In the genomic region with DNA sequence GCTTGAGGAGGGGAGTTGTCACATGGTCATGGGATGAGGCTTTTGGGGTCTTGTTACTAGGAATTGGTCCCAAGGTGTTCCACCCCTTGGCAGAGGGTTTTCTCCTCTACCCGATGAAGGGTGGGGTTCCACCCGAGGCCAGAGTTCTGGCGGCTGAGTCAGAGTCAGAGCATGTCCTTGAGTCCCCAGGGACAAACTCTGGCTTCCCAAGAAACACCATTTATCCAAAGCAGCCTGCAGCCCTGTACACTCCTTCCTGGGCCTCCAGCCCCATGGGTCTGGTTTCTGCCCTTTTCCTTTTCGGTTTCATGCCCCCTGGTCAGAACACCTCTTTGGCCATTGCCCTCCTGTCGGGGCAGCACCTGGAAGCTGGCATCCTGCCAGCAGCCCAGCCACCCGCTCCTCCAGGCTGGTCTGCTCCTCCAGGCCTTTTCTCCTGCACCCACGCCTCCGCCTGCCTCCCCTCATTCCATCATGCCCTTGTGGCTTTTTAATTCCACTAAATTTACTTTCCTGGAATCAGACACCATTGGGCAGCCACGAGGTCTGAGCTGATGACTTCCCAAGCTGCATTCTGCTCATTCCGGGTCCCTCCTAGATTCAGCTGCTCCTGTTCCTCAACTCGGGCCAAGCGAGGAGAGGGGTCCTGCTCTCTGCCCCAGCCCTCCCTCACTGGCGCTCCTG, we compare ENCODE assay signal across 15 cellular contexts.
A peak's percentile ranks its signal among the peaks of the same experiment; 100 is the strongest.
DNase-seq lines count a peak whose midpoint lies in the region; ATAC-seq and TF ChIP-seq lines count a peak whose summit lies in the region.
"Had no signal": no experiment of that assay in that cellular context is flagged by ENCODE, and none has a peak within 500 bp of the region (broad histone marks: within the 10 kb centered on the region; RNA-seq: fewer than 3 reads in every experiment).

No MANE protein-coding gene starts in this region.

- peak overlapping the region; percentile 95 for H2AK5ac ChIP-seq in IMR-90 (ENCODE audit: low read depth, low read length)
- no peak overlapping the region for H2AK5ac ChIP-seq in trophoblast cell (ENCODE audit: low read length)

- H4K20me1 ChIP-seq in IMR-90 (ENCODE audit: insufficient read depth, low read length): no peaks in the 10 kb centered on the region

- intact Hi-C loops in IMR-90 (cut with micrococcal nuclease): no loop called here

- H2AFZ ChIP-seq in IMR-90 (replicated peaks; ENCODE audit: low read length, poor library complexity) (peak overlapping the region; percentile 39), trophoblast cell (ENCODE audit: insufficient read depth, low read length, poor library complexity) (no peak overlapping the region)

- H3K36me3 Mint-ChIP-seq in activated CD4-positive, alpha-beta T cell treated with anti-CD3 and anti-CD28 coated beads, Interleukin-2, amount 10 ng/mL, durations not matched to agents 7 days and 5 days (ENCODE audit: low read depth): no peaks in the 10 kb centered on the region

- H3K23ac ChIP-seq in IMR-90 (ENCODE audit: low read depth, low read length) (no peak overlapping the region), trophoblast cell (ENCODE audit: low read length) (no peak overlapping the region)

- H3K14ac ChIP-seq in IMR-90 (replicated peaks; ENCODE audit: low read depth, low read length): peak overlapping the region; percentile 95
- H3K14ac ChIP-seq in trophoblast cell (ENCODE audit: low read length): no peak overlapping the region

- no peak overlapping the region for H4K12ac ChIP-seq in trophoblast cell (ENCODE audit: low read depth, low read length)

- no peak for ATAC-seq in IMR-90 (ENCODE audit: low read depth)
- ATAC-seq: activated CD8-positive, alpha-beta T cell treated with anti-CD3 and anti-CD28 coated beads, Interleukin-2, amount 10 ng/mL, durations not matched to agents 7 days and 5 days; activated naive CD8-positive, alpha-beta T cell treated with anti-CD3 and anti-CD28 coated beads, Interleukin-2, amount 50 U/mL, for 24 hours; GM12878 had no signal

- no peak overlapping the region for H3K4me3 Mint-ChIP-seq in activated CD4-positive, alpha-beta T cell treated with anti-CD3 and anti-CD28 coated beads, Interleukin-2, amount 10 ng/mL, durations not matched to agents 7 days and 5 days
- H3K4me3 Mint-ChIP-seq: activated CD8-positive, alpha-beta T cell treated with anti-CD3 and anti-CD28 coated beads, Interleukin-2, amount 10 ng/mL, durations not matched to agents 7 days and 5 days; activated naive CD8-positive, alpha-beta T cell treated with anti-CD3 and anti-CD28 coated beads, Interleukin-2, amount 50 U/mL, for 24 hours; T-helper 1 cell treated with Interleukin-12 subunit alpha and Interleukin-12 subunit beta and Interleukin-4 antibody, amounts not matched to agents 30 μg/mL and 1 μg/mL, for 36 hours had no signal

- H3K79me1 ChIP-seq in IMR-90 (ENCODE audit: low read depth in 1 of 2, low read length in 2 of 2) (0 out of 4 replicates have a peak, but pooled peaks cover 0 to 11% of the 10 kb centered on the region in 2 experiments), trophoblast cell (ENCODE audit: low read length) (peaks cover 3% of the 10 kb centered on the region)

- TF ChIP-seq POLR2A in IMR-90 (IDR thresholded peaks at IDR 0.05; ENCODE audit: low read depth, low read length): no peak

- no peaks in the 10 kb centered on the region for H3K36me3 ChIP-seq in BE2C
- no peaks in the 10 kb centered on the region for H3K36me3 ChIP-seq in IMR-90 (ENCODE audit: control insufficient read depth, insufficient read depth, low read length)
- H3K36me3 ChIP-seq in trophoblast cell (ENCODE audit: control insufficient read depth in 1 of 2, insufficient read depth in 2 of 2, low read length in 2 of 2): no peaks in the 10 kb centered on the region

- H3K9me3 Mint-ChIP-seq in activated CD4-positive, alpha-beta T cell treated with anti-CD3 and anti-CD28 coated beads, Interleukin-2, amount 10 ng/mL, durations not matched to agents 7 days and 5 days: no peaks in the 10 kb centered on the region
- H3K9me3 Mint-ChIP-seq: activated naive CD8-positive, alpha-beta T cell treated with anti-CD3 and anti-CD28 coated beads, Interleukin-2, amount 50 U/mL, for 24 hours; T-helper 1 cell treated with Interleukin-12 subunit alpha and Interleukin-12 subunit beta and Interleukin-4 antibody, amounts not matched to agents 30 μg/mL and 1 μg/mL, for 36 hours had no signal

- H2BK5ac ChIP-seq in IMR-90 (ENCODE audit: low read depth, low read length, poor library complexity, severe bottlenecking) (peak overlapping the region; percentile 94), trophoblast cell (ENCODE audit: low read depth, low read length, poor library complexity) (no peak overlapping the region)

- H3K27ac ChIP-seq in IMR-90 (ENCODE audit: insufficient read depth, low read length) (peak overlapping the region; percentile 65), trophoblast cell (ENCODE audit: low read depth, low read length) (no peak overlapping the region)
- H3K27ac ChIP-seq: epithelial cell of prostate had no signal

- H3K9me1 ChIP-seq in IMR-90 (ENCODE audit: insufficient read depth, low read length): peaks cover 31% of the 10 kb centered on the region

- dilution Hi-C loops in IMR-90 (cut with HindIII; ENCODE audit: low sequenced_read_pairs, unreplicated experiment): no loop called here

- 81% methylated on average over 8 of the region's 13 CpGs; no CpG with 5 or more reads in 1 of the 2 experiments for WGBS in IMR-90 (ENCODE audit: extremely low coverage in 2 of 2, insufficient read length in 1 of 2), 2 experiments
- no CpG with 5 or more reads among the region's 13 CpGs for WGBS in trophoblast cell (ENCODE audit: extremely low coverage, insufficient coverage, insufficient read length)

- H2BK15ac ChIP-seq in IMR-90 (ENCODE audit: low read depth, low read length): peak overlapping the region; percentile 94; the same call in 2 of the 3 replicates

- TF ChIP-seq CTCF in BE2C (IDR thresholded peaks at IDR 0.05; ENCODE audit: low read depth, low read length): no peak
- no peak for TF ChIP-seq CTCF in IMR-90 (conservative IDR thresholded peaks at IDR 0.05; ENCODE audit: low read depth, low read length)
- TF ChIP-seq CTCF in cardiac fibroblast (IDR thresholded peaks at IDR 0.05; ENCODE audit: low read depth, low read length): no peak

- in situ Hi-C loops in IMR-90 (cut with MboI; ENCODE audit: low sequenced_read_pairs): no loop called here

- H3K9ac ChIP-seq in IMR-90 (ENCODE audit: low read depth, low read length) (peak overlapping the region; percentile 4; the same call in 1 of the 2 replicates), trophoblast cell (ENCODE audit: low read length) (no peak overlapping the region)

- H3K4me1 ChIP-seq in BE2C: peaks cover 27% of the 10 kb centered on the region
- peaks cover 28% of the 10 kb centered on the region for H3K4me1 ChIP-seq in IMR-90 (ENCODE audit: control insufficient read depth, insufficient read depth, low read length)
- peaks cover 8 to 15% of the 10 kb centered on the region in 2 experiments for H3K4me1 ChIP-seq in trophoblast cell (ENCODE audit: control insufficient read depth in 1 of 2, insufficient read depth in 2 of 2, low read length in 2 of 2)

- H4K91ac ChIP-seq in IMR-90 (ENCODE audit: insufficient read depth, low read depth, low read length) (peak overlapping the region; percentile 98), trophoblast cell (ENCODE audit: low read depth, low read length) (no peak overlapping the region)

- H3K79me2 ChIP-seq in trophoblast cell (ENCODE audit: control insufficient read depth, insufficient read depth, low read length, poor library complexity): no peaks in the 10 kb centered on the region

- H4K5ac ChIP-seq in IMR-90 (ENCODE audit: low read depth, low read length): peak overlapping the region; percentile 66; the same call in 1 of the 2 replicates

- no peak overlapping the region for H3K27ac Mint-ChIP-seq in activated CD4-positive, alpha-beta T cell treated with anti-CD3 and anti-CD28 coated beads, Interleukin-2, amount 10 ng/mL, durations not matched to agents 7 days and 5 days
- H3K27ac Mint-ChIP-seq: activated CD8-positive, alpha-beta T cell treated with anti-CD3 and anti-CD28 coated beads, Interleukin-2, amount 10 ng/mL, durations not matched to agents 7 days and 5 days; activated naive CD8-positive, alpha-beta T cell treated with anti-CD3 and anti-CD28 coated beads, Interleukin-2, amount 50 U/mL, for 24 hours; T-helper 1 cell treated with Interleukin-12 subunit alpha and Interleukin-12 subunit beta and Interleukin-4 antibody, amounts not matched to agents 30 μg/mL and 1 μg/mL, for 36 hours had no signal

- no peak overlapping the region for H3K56ac ChIP-seq in IMR-90 (ENCODE audit: extremely low read depth, insufficient read depth, low read length)

- H3K4me3 ChIP-seq in BE2C (ENCODE audit: low read depth, low read length) (no peak overlapping the region), IMR-90 (ENCODE audit: insufficient read depth, low read depth, low read length) (no peak overlapping the region), cardiac fibroblast (replicated peaks in 1 of 2; ENCODE audit: low read depth in 2 of 2, low read length in 2 of 2) (no peak overlapping the region), trophoblast cell (ENCODE audit: low read depth, low read length) (no peak overlapping the region)
- H3K4me3 ChIP-seq: GM12878 had no signal

- H3K18ac ChIP-seq in IMR-90 (ENCODE audit: low read depth, low read length) (peak overlapping the region; percentile 51), trophoblast cell (ENCODE audit: low read length) (no peak overlapping the region)

- DNase-seq in BE2C (peak; percentile 51), IMR-90 (no peak), cardiac fibroblast (ENCODE audit: low read depth in 2 of 2) (peak; percentile 29 to 81), trophoblast cell (no peak), NOMO-1 treated with DMSO at 0.1 percent for 48 hours (lab: John Stamatoyannopoulos, UW; ENCODE audit: unreplicated experiment) (no peak), cerebellar cortex (ENCODE audit: low spot score) (no peak)
- DNase-seq in activated CD4-positive, alpha-beta T cell treated with anti-CD3 and anti-CD28 coated beads, Interleukin-2, amount 10 ng/mL, durations not matched to agents 7 days and 5 days: no peak
- DNase-seq in activated CD4-positive, alpha-beta T cell treated with anti-CD3 and anti-CD28 coated beads for 1 hour: no peak
- DNase-seq: activated CD8-positive, alpha-beta T cell treated with anti-CD3 and anti-CD28 coated beads, Interleukin-2, amount 10 ng/mL, durations not matched to agents 7 days and 5 days; activated naive CD8-positive, alpha-beta T cell treated with anti-CD3 and anti-CD28 coated beads, Interleukin-2, amount 50 U/mL, for 24 hours; MM.1S; stimulated activated CD4-positive, alpha-beta T cell treated with anti-CD3 and anti-CD28 coated beads, Interleukin-4, amount 100 ng/mL, for 4 hours had no signal

- no peaks in the 10 kb centered on the region for H3K27me3 Mint-ChIP-seq in activated CD4-positive, alpha-beta T cell treated with anti-CD3 and anti-CD28 coated beads, Interleukin-2, amount 10 ng/mL, durations not matched to agents 7 days and 5 days
- H3K27me3 Mint-ChIP-seq: activated naive CD8-positive, alpha-beta T cell treated with anti-CD3 and anti-CD28 coated beads, Interleukin-2, amount 50 U/mL, for 24 hours had no signal

- H2BK120ac ChIP-seq in IMR-90 (ENCODE audit: low read depth, low read length): peak overlapping the region; percentile 94
- H2BK120ac ChIP-seq in trophoblast cell (ENCODE audit: insufficient read depth, low read length, poor library complexity): no peak overlapping the region

- H2BK20ac ChIP-seq in IMR-90 (ENCODE audit: low read depth, low read length): peak overlapping the region; percentile 95

- H2AK9ac ChIP-seq in IMR-90 (replicated peaks; ENCODE audit: low read depth, low read length, poor library complexity): peak overlapping the region; percentile 73

- peak overlapping the region; percentile 6 for H2BK12ac ChIP-seq in trophoblast cell (ENCODE audit: low read length)

- H3K4me2 ChIP-seq in IMR-90 (ENCODE audit: low read depth, low read length): no peak overlapping the region
- no peak overlapping the region for H3K4me2 ChIP-seq in trophoblast cell (ENCODE audit: low read length)

- H3K9me3 ChIP-seq in BE2C (no peaks in the 10 kb centered on the region), IMR-90 (ENCODE audit: control insufficient read depth, insufficient read depth, low read length) (no peaks in the 10 kb centered on the region), trophoblast cell (ENCODE audit: insufficient read depth, low read depth, low read length) (no peaks in the 10 kb centered on the region)

- TF ChIP-seq RAD21 in IMR-90 (IDR thresholded peaks at IDR 0.05; ENCODE audit: low read length): no peak

- POLR2A ChIA-PET in IMR-90 (lab: Charles Lee; ENCODE audit: unreplicated experiment): no interaction called here
- POLR2A ChIA-PET in activated CD4-positive, alpha-beta T cell treated with anti-CD3 and anti-CD28 coated beads, Interleukin-2, amount 10 ng/mL, durations not matched to agents 7 days and 5 days (lab: Charles Lee): no interaction called here

- CTCF ChIA-PET in IMR-90 (lab: Yijun Ruan, JAX): no interaction called here
- CTCF ChIA-PET in activated CD4-positive, alpha-beta T cell treated with anti-CD3 and anti-CD28 coated beads, Interleukin-2, amount 10 ng/mL, durations not matched to agents 7 days and 5 days (lab: Charles Lee): no interaction called here

- no peaks in the 10 kb centered on the region for H3K4me1 Mint-ChIP-seq in activated CD4-positive, alpha-beta T cell treated with anti-CD3 and anti-CD28 coated beads, Interleukin-2, amount 10 ng/mL, durations not matched to agents 7 days and 5 days
- H3K4me1 Mint-ChIP-seq: activated naive CD8-positive, alpha-beta T cell treated with anti-CD3 and anti-CD28 coated beads, Interleukin-2, amount 50 U/mL, for 24 hours had no signal

- peak overlapping the region; percentile 98 for H3K4ac ChIP-seq in IMR-90 (ENCODE audit: low read depth, low read length)
- no peak overlapping the region for H3K4ac ChIP-seq in trophoblast cell (ENCODE audit: low read depth, low read length)

- H3K27me3 ChIP-seq in BE2C (no peaks in the 10 kb centered on the region), IMR-90 (ENCODE audit: control insufficient read depth, insufficient read depth, low read length) (no peaks in the 10 kb centered on the region), trophoblast cell (ENCODE audit: insufficient read depth, low read length) (no peaks in the 10 kb centered on the region)

- H4K8ac ChIP-seq in IMR-90 (ENCODE audit: low read depth in 2 of 2, low read length in 2 of 2) (peak overlapping the region; percentile 98; a peak in 3 of 4 replicates), trophoblast cell (ENCODE audit: low read depth, low read length) (no peak overlapping the region)

- BruUV-seq in IMR-90 (replicated peaks; lab: Mats Ljungman, UMichigan): no TSS peak

Comparison
In these comparisons a context has a peak if more than half of its experiments do, and no peak if none do; other contexts are left out.
1. DNase-seq: peak in BE2C (single experiment) and cardiac fibroblast (2 of 2); none in IMR-90 (single experiment), trophoblast cell (0 of 2), activated CD4-positive, alpha-beta T cell treated with anti-CD3 and anti-CD28 coated beads, Interleukin-2, amount 10 ng/mL, durations not matched to agents 7 days and 5 days (single experiment), activated CD4-positive, alpha-beta T cell treated with anti-CD3 and anti-CD28 coated beads for 1 hour (single experiment), NOMO-1 treated with DMSO at 0.1 percent for 48 hours (single experiment) and cerebellar cortex (single experiment).